In the genomic region with DNA sequence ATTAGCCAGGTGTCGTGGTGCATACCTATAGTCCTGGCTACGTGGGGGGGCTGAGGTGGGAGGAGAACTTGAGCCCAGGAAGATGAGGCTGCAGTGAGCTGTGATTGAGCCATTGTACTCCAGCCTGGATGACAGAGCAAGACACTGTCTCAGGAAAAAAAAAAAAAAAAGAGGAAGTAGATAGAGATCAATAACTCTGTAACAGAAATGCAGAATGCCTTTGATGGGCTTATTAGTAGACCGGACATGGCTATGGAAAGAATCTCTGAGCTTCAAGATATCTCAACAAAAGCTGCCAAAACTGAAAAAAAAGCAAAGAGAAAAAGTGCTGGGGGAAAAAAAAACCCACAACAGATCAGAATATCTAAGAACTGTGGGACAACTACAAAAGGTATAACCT, we compare ENCODE assay signal across 14 cellular contexts.
"Had no signal": no experiment of that assay in that cellular context is flagged by ENCODE, and none has a peak within 500 bp of the region (broad histone marks: within the 10 kb centered on the region; RNA-seq: fewer than 3 reads in every experiment).

No MANE protein-coding gene starts in this region.

- H3K27me3 Mint-ChIP-seq: activated B cell treated with CpG ODN at 0.5 μM for 24 hours; activated naive CD4-positive, alpha-beta T cell treated with anti-CD3 and anti-CD28 coated beads, Interleukin-2, amount 50 U/mL, for 24 hours; memory B cell; naive thymus-derived CD4-positive, alpha-beta T cell; progenitor cell of endocrine pancreas had no signal

- H3K4me3 ChIP-seq: neural progenitor cell had no signal

- H3K9ac ChIP-seq: neural progenitor cell, SK-N-SH had no signal

- H3K27ac ChIP-seq: neural progenitor cell had no signal

- H3K9me3 Mint-ChIP-seq: activated B cell treated with CpG ODN at 0.5 μM for 24 hours; activated naive CD4-positive, alpha-beta T cell treated with anti-CD3 and anti-CD28 coated beads, Interleukin-2, amount 50 U/mL, for 24 hours; memory B cell had no signal

- ATAC-seq: naive thymus-derived CD4-positive, alpha-beta T cell had no signal

- H3K9me3 ChIP-seq: SK-N-SH had no signal

- H3K4me3 Mint-ChIP-seq: activated B cell treated with CpG ODN at 0.5 μM for 24 hours, memory B cell, neural progenitor cell had no signal

- DNase-seq: activated B cell treated with CpG ODN at 0.5 μM for 24 hours; activated CD4-positive, alpha-beta T cell treated with anti-CD3 and anti-CD28 coated beads for 4 hours; activated effector memory CD4-positive, alpha-beta T cell treated with Interleukin-2 at 50 U/mL for 16 hours; amniotic stem cell; dermis blood vessel endothelial cell; effector memory CD4-positive, alpha-beta T cell; naive thymus-derived CD4-positive, alpha-beta T cell; SK-N-SH; stimulated activated naive CD4-positive, alpha-beta T cell treated with Interleukin-2 at 50 U/mL for 16 hours; trophoblast cell had no signal

- H3K36me3 ChIP-seq: neural progenitor cell had no signal

- H3K27ac Mint-ChIP-seq: activated B cell treated with CpG ODN at 0.5 μM for 24 hours, memory B cell, neural progenitor cell, progenitor cell of endocrine pancreas had no signal

- H3K4me1 Mint-ChIP-seq: memory B cell had no signal
